Comparison of ENCODE assay signal across 20 cellular contexts in the genomic region with DNA sequence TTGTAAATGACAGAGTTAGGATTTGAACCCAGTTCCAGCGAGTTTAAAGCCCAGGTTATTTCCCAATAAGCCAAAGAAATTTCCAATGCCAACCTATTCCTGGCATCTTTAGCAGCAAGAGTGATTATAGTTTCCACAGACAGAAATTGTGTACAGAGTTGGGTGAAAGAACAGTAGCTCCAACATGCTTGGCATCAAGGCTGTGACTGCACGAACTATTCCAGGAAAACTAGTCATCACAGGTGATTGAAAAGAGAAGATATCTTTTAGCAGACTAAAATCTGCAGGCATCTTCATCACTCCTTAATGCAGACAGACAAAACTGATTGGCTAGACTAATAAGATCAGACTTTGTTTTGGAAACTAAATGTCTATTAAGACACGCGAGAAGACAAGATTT.
DNase-seq lines count a peak whose midpoint lies in the region; ATAC-seq, FAIRE-seq and TF ChIP-seq lines count a peak whose summit lies in the region.
"Had no signal": no experiment of that assay in that cellular context is flagged by ENCODE, and none has a peak within 500 bp of the region (broad histone marks: within the 10 kb centered on the region; RNA-seq: fewer than 3 reads in every experiment).

No MANE protein-coding gene starts in this region.

- DNase-seq in A549 (ENCODE audit: low read depth in 1 of 2, low spot score in 1 of 2) (no peak), memory B cell (ENCODE audit: low spot score in 2 of 2) (no peak), D721Med (ENCODE audit: insufficient read length, low spot score) (no peak)
- DNase-seq in stimulated activated naive B cell treated with anti-CD40 and anti-IgM and Interleukin-4, amounts not matched to agents 10 μg/mL and 1 μg/mL and 100 μg/mL, for 72 hours: no peak
- no peak for DNase-seq in activated CD4-positive, alpha-beta T cell treated with anti-CD3 and anti-CD28 coated beads for 48 hours
- DNase-seq: CD8-positive, alpha-beta memory T cell; DMS79 treated with DMSO at 0.1 percent for 48 hours; GF-D8; Karpas-422; NCI-H1092 treated with DMSO at 0.1 percent for 48 hours; NCI-H1436 treated with DMSO at 0.1 percent for 48 hours; NCI-H187 treated with DMSO at 0.1 percent for 48 hours; NCI-H524 treated with DMSO at 0.1 percent for 48 hours; NCI-H774; SJCRH30 had no signal

- POLR2A ChIA-PET in A549 (lab: Yijun Ruan, JAX): interaction anchor here (1.8 kb wide), 1 partner anchor 294 kb away, joined by 21 read pairs; the partner anchor contains the start of gene BTG1

- 50% methylated on average over 4 of the region's 4 CpGs for WGBS in A549 (ENCODE audit: missing lambda C conversion rate)

- TF ChIP-seq EP300 in A549 (IDR thresholded peaks at IDR 0.05): no peak

- peak overlapping the region; percentile 54 for H3K4me2 ChIP-seq in A549
- peak overlapping the region; percentile 33 to 71 (median 54); a peak in 17 of 22 replicates for H3K4me2 ChIP-seq in BLaER1 treated with 17β-estradiol and CSF1 and Interleukin-3, amounts not matched to agents 10 nM and 100 nM

- TF ChIP-seq CTCF in A549 (IDR thresholded peaks at IDR 0.05) (no peak), D721Med (IDR thresholded peaks at IDR 0.05; ENCODE audit: insufficient read depth, missing control alignments) (no peak)

- no peak for ATAC-seq in A549
- ATAC-seq in memory B cell (ENCODE audit: low read depth): no peak
- ATAC-seq in stimulated activated naive B cell treated with anti-CD40 and anti-IgM and Interleukin-4, amounts not matched to agents 10 μg/mL and 1 μg/mL and 100 μg/mL, for 72 hours (replicated peaks): no peak
- ATAC-seq in HG02938 (IDR thresholded peaks at IDR 0.05; ENCODE audit: unreplicated experiment): no peak
- ATAC-seq: SK-N-SH treated with all-trans-retinoic acid at 6 μM for 48 hours had no signal

- no peaks in the 10 kb centered on the region for H3K27me3 ChIP-seq in BLaER1 treated with 17β-estradiol and CSF1 and Interleukin-3, amounts not matched to agents 10 nM and 100 nM
- H3K27me3 ChIP-seq: SJCRH30 had no signal

- no peaks in the 10 kb centered on the region for H4K20me1 ChIP-seq in BLaER1 treated with 17β-estradiol and CSF1 and Interleukin-3, amounts not matched to agents 10 nM and 100 nM

- H3K36me3 Mint-ChIP-seq in memory B cell: peaks cover 12% of the 10 kb centered on the region
- H3K36me3 Mint-ChIP-seq in stimulated activated naive B cell treated with anti-CD40 and anti-IgM and Interleukin-4, amounts not matched to agents 10 μg/mL and 1 μg/mL and 100 μg/mL, for 72 hours: peaks cover 17 to 34% of the 10 kb centered on the region in 2 donors

- H3K27ac ChIP-seq in A549: peak overlapping the region; percentile 53 to 68
- H3K27ac ChIP-seq in BLaER1 treated with 17β-estradiol and CSF1 and Interleukin-3, amounts not matched to agents 10 nM and 100 nM: peak overlapping the region in 7 of 11 experiments; percentile 19 to 67 (median 59); a peak in 11 of 22 replicates
- H3K27ac ChIP-seq: SJCRH30 had no signal

- no peaks in the 10 kb centered on the region for H3K27me3 Mint-ChIP-seq in memory B cell
- no peaks in the 10 kb centered on the region for H3K27me3 Mint-ChIP-seq in stimulated activated naive B cell treated with anti-CD40 and anti-IgM and Interleukin-4, amounts not matched to agents 10 μg/mL and 1 μg/mL and 100 μg/mL, for 72 hours
- H3K27me3 Mint-ChIP-seq: CD8-positive, alpha-beta memory T cell had no signal

- TF ChIP-seq RAD21 in A549 (conservative IDR thresholded peaks at IDR 0.05 in 1 of 2, IDR thresholded peaks at IDR 0.05 in 1 of 2): no peak

- peaks cover 0 to 4% (median 0%) of the 10 kb centered on the region in 11 experiments; a peak in 1 of 22 replicates for H3K36me3 ChIP-seq in BLaER1 treated with 17β-estradiol and CSF1 and Interleukin-3, amounts not matched to agents 10 nM and 100 nM
- H3K36me3 ChIP-seq: SJCRH30 had no signal

- no peaks in the 10 kb centered on the region for H3K9me3 ChIP-seq in A549
- H3K9me3 ChIP-seq in BLaER1 treated with 17β-estradiol and CSF1 and Interleukin-3, amounts not matched to agents 10 nM and 100 nM (replicated peaks in 1 of 11): peaks cover under 1 to 52% (median 34%) of the 10 kb centered on the region in 11 experiments; a peak in 19 of 22 replicates
- H3K9me3 ChIP-seq: SJCRH30 had no signal

- no peak overlapping the region for H3K9ac ChIP-seq in BLaER1 treated with 17β-estradiol and CSF1 and Interleukin-3, amounts not matched to agents 10 nM and 100 nM

- CTCF ChIA-PET in A549 (lab: Yijun Ruan, JAX): interaction anchor here (0.8 kb wide), 1 partner anchor 295 kb away, joined by 3 read pairs; the partner anchor contains the start of gene BTG1

- no peak overlapping the region for H3K4me3 Mint-ChIP-seq in memory B cell
- H3K4me3 Mint-ChIP-seq in stimulated activated naive B cell treated with anti-CD40 and anti-IgM and Interleukin-4, amounts not matched to agents 10 μg/mL and 1 μg/mL and 100 μg/mL, for 72 hours: no peak overlapping the region
- H3K4me3 Mint-ChIP-seq: CD14-positive monocyte; CD8-positive, alpha-beta memory T cell had no signal

- H3K4me3 ChIP-seq in A549: no peak overlapping the region
- H3K4me3 ChIP-seq in BLaER1 treated with 17β-estradiol and CSF1 and Interleukin-3, amounts not matched to agents 10 nM and 100 nM: no peak overlapping the region
- H3K4me3 ChIP-seq: SJCRH30 had no signal

- H3K4me1 Mint-ChIP-seq in memory B cell: peaks cover 59% of the 10 kb centered on the region
- peaks cover 68 to 100% of the 10 kb centered on the region in 2 donors for H3K4me1 Mint-ChIP-seq in stimulated activated naive B cell treated with anti-CD40 and anti-IgM and Interleukin-4, amounts not matched to agents 10 μg/mL and 1 μg/mL and 100 μg/mL, for 72 hours

- no peak for TF ChIP-seq POLR2A in A549 (IDR thresholded peaks at IDR 0.05; ENCODE audit: low read length)

- H3K27ac Mint-ChIP-seq in memory B cell: peak overlapping the region; percentile 24
- H3K27ac Mint-ChIP-seq in stimulated activated naive B cell treated with anti-CD40 and anti-IgM and Interleukin-4, amounts not matched to agents 10 μg/mL and 1 μg/mL and 100 μg/mL, for 72 hours: peak overlapping the region; percentile 93
- H3K27ac Mint-ChIP-seq: CD8-positive, alpha-beta memory T cell had no signal

- peaks cover 26% of the 10 kb centered on the region for H3K4me1 ChIP-seq in A549
- H3K4me1 ChIP-seq in BLaER1 treated with 17β-estradiol and CSF1 and Interleukin-3, amounts not matched to agents 10 nM and 100 nM: peaks cover 46 to 69% (median 58%) of the 10 kb centered on the region in 10 experiments

- FAIRE-seq in A549 (lab: Jason Lieb, UNC): no peak
- FAIRE-seq in D721Med (lab: Jason Lieb, UNC): no peak
- FAIRE-seq: H1 had no signal

- H3K9me3 Mint-ChIP-seq in memory B cell: peaks cover 4% of the 10 kb centered on the region
- H3K9me3 Mint-ChIP-seq in stimulated activated naive B cell treated with anti-CD40 and anti-IgM and Interleukin-4, amounts not matched to agents 10 μg/mL and 1 μg/mL and 100 μg/mL, for 72 hours: peaks cover 7 to 11% of the 10 kb centered on the region in 2 donors
- H3K9me3 Mint-ChIP-seq: CD8-positive, alpha-beta memory T cell had no signal

TF ChIP-seq in A549, 52 proteins besides CTCF, POLR2A, EP300 and RAD21:
- TF ChIP-seq, protein P1, sequence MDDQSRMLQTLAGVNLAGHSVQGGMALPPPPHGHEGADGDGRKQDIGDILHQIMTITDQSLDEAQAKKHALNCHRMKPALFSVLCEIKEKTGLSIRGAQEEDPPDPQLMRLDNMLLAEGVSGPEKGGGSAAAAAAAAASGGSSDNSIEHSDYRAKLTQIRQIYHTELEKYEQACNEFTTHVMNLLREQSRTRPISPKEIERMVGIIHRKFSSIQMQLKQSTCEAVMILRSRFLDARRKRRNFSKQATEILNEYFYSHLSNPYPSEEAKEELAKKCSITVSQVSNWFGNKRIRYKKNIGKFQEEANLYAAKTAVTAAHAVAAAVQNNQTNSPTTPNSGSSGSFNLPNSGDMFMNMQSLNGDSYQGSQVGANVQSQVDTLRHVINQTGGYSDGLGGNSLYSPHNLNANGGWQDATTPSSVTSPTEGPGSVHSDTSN (IDR thresholded peaks at IDR 0.05): no peak
- no peak for TF ChIP-seq CBX8 (IDR thresholded peaks at IDR 0.05)
- no peak for TF ChIP-seq EHMT2 (IDR thresholded peaks at IDR 0.05; ENCODE audit: low read depth)
- no peak for TF ChIP-seq HEYL (CRISPR knock-in tag; IDR thresholded peaks at IDR 0.05)
- no peak for TF ChIP-seq RFX5 (IDR thresholded peaks at IDR 0.05)
- TF ChIP-seq SMC3 (IDR thresholded peaks at IDR 0.05): no peak
- TF ChIP-seq KDM5A (IDR thresholded peaks at IDR 0.05): no peak
- TF ChIP-seq, protein P2, sequence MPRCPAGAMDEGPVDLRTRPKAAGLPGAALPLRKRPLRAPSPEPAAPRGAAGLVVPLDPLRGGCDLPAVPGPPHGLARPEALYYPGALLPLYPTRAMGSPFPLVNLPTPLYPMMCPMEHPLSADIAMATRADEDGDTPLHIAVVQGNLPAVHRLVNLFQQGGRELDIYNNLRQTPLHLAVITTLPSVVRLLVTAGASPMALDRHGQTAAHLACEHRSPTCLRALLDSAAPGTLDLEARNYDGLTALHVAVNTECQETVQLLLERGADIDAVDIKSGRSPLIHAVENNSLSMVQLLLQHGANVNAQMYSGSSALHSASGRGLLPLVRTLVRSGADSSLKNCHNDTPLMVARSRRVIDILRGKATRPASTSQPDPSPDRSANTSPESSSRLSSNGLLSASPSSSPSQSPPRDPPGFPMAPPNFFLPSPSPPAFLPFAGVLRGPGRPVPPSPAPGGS (IDR thresholded peaks at IDR 0.05): no peak
- no peak for TF ChIP-seq MAZ (IDR thresholded peaks at IDR 0.05; ENCODE audit: borderline replicate concordance, low read depth, low read length)
- TF ChIP-seq, protein P3, sequence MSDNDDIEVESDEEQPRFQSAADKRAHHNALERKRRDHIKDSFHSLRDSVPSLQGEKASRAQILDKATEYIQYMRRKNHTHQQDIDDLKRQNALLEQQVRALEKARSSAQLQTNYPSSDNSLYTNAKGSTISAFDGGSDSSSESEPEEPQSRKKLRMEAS (IDR thresholded peaks at IDR 0.05): no peak
